Comparison of ENCODE assay signal across 12 cellular contexts in genomic region chr16:89373355-89374110, GRCh38.
DNase-seq lines count a peak whose midpoint lies in the region; ATAC-seq, FAIRE-seq and TF ChIP-seq lines count a peak whose summit lies in the region.
"Had no signal": no experiment of that assay in that cellular context is flagged by ENCODE, and none has a peak within 500 bp of the region (broad histone marks: within the 10 kb centered on the region; RNA-seq: fewer than 3 reads in every experiment).

No MANE protein-coding gene starts in this region.

- no peaks in the 10 kb centered on the region for H3K9me3 Mint-ChIP-seq in effector memory CD8-positive, alpha-beta T cell

- peaks cover 13 to 100% (median 68%) of the 10 kb centered on the region in 6 donors for H3K4me1 ChIP-seq in spleen
- H3K4me1 ChIP-seq: HAP-1 had no signal

- H3K27me3 Mint-ChIP-seq in effector memory CD8-positive, alpha-beta T cell = no peaks in the 10 kb centered on the region

- intact Hi-C loops in posterior cingulate gyrus (cut with DNase I) (loop anchor here (5.0 kb wide), 1 partner anchor 36 kb away; no protein-coding TSS in a partner anchor), spleen (cut with DNase I; ENCODE audit: low total_unique reads) (no loop called here)

- H3K36me3 Mint-ChIP-seq in effector memory CD8-positive, alpha-beta T cell (ENCODE audit: insufficient read depth) = peaks cover 15% of the 10 kb centered on the region

- H3K27me3 ChIP-seq in brain microvascular endothelial cell (replicated peaks) (no peaks in the 10 kb centered on the region), spleen (replicated peaks in 1 of 7) (no peaks in the 10 kb centered on the region)
- H3K27me3 ChIP-seq: SJSA1, tibial nerve had no signal

- H3K4me3 ChIP-seq in brain microvascular endothelial cell (ENCODE audit: low read depth, low read length) = no peak overlapping the region
- no peak overlapping the region for H3K4me3 ChIP-seq in spleen
- H3K4me3 ChIP-seq: HAP-1, SJSA1, tibial nerve had no signal

- TF ChIP-seq POLR2A in spleen (IDR thresholded peaks at IDR 0.05) = no peak

- WGBS in spleen, 5 donors = 81 to 91% (median 87%) methylated on average over 32 of the region's 32 CpGs

- peak; percentile 55 for DNase-seq in EH (ENCODE audit: low read depth)
- DNase-seq in brain microvascular endothelial cell = peak; percentile 99
- peak; percentile 98 for DNase-seq in hepatic stellate cell (ENCODE audit: low spot score)
- peak in 7 of 10 donors; percentile 44 to 89 (median 58) for DNase-seq in posterior cingulate gyrus
- no peak for DNase-seq in D721Med (ENCODE audit: insufficient read length, low spot score)
- no peak for DNase-seq in spleen
- DNase-seq in effector memory CD8-positive, alpha-beta T cell = no peak

- FAIRE-seq in D721Med (lab: Jason Lieb, UNC) = no peak
- FAIRE-seq: keratinocyte had no signal

- H3K27ac ChIP-seq in brain microvascular endothelial cell (peak overlapping the region; percentile 94), spleen (no peak overlapping the region)
- H3K27ac ChIP-seq: SJSA1, tibial nerve had no signal

- H3K36me3 ChIP-seq in brain microvascular endothelial cell (replicated peaks) = peaks cover 13% of the 10 kb centered on the region
- H3K36me3 ChIP-seq in spleen = peaks cover 0 to 34% (median 8%) of the 10 kb centered on the region in 6 donors

- peaks cover 0 to 14% (median 10%) of the 10 kb centered on the region in 8 donors for H3K9me3 ChIP-seq in spleen
- H3K9me3 ChIP-seq: HAP-1, SJSA1 had no signal

- H3K4me3 Mint-ChIP-seq in effector memory CD8-positive, alpha-beta T cell = peak overlapping the region in 1 of 2 donors; percentile 12

- peaks cover 79 to 85% of the 10 kb centered on the region in 2 donors for H3K4me1 Mint-ChIP-seq in effector memory CD8-positive, alpha-beta T cell (ENCODE audit: low read depth in 2 of 2)

- no peak for ATAC-seq in GM21737 (IDR thresholded peaks at IDR 0.05; ENCODE audit: unreplicated experiment)
- no peak for ATAC-seq in effector memory CD8-positive, alpha-beta T cell (replicated peaks)

- in situ Hi-C loops in brain microvascular endothelial cell (cut with HindIII; ENCODE audit: low pct_ligation_motif_present, low sequenced_read_pairs) = no loop called here

- peak; percentile 16 for TF ChIP-seq CTCF in brain microvascular endothelial cell (IDR thresholded peaks at IDR 0.05; ENCODE audit: low read depth, low read length, missing control alignments)
- no peak for TF ChIP-seq CTCF in D721Med (IDR thresholded peaks at IDR 0.05; ENCODE audit: insufficient read depth, missing control alignments)
- no peak for TF ChIP-seq CTCF in spleen (IDR thresholded peaks at IDR 0.05 in 8 of 11, conservative IDR thresholded peaks at IDR 0.05 in 3 of 11)

- peak overlapping the region in 1 of 2 donors; percentile 10 for H3K27ac Mint-ChIP-seq in effector memory CD8-positive, alpha-beta T cell

Comparison
In these comparisons a context has a peak if more than half of its experiments do, and no peak if none do; other contexts are left out.
1. DNase-seq: peak in EH (single experiment), brain microvascular endothelial cell (single experiment), hepatic stellate cell (single experiment) and posterior cingulate gyrus (7 of 10); none in D721Med (single experiment), spleen (single experiment) and effector memory CD8-positive, alpha-beta T cell (0 of 3).